1 cellular context compared by ENCODE assay signal in the genomic region with DNA sequence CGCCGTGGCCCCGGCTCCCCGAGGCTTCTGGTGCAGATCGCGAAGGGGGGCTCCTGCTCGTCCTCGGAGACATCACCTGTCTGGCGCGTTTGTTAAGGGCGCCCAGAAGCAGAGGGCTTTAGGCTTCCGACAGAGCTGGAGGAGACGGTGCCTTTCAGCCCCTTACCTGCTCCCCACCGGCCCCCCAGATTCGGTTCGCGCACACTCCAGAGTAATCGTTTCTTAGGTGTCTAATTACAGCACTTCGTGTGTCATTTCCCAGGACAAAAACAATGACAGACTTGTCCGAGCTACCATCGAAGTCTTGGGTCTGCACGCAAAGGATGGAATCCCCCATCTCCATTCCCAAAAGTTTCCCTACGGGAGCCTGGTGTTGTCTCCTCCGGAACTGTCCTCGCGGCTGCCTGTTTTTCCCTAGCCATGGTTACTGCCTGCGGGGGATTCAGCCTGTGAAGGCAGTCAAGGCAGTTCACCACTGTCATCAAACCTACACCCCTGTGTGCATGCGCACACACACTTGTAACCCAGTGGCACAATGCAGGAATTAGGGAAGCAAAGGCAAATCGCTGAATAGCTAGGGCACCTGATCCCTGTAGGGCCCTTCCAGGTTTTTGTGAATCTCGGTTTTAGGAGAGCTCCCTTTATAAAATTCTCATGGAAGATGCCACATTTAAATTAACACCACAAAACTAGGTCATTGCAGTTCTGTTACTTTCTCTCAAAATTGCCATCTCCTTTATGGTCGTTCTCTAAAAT.
TF ChIP-seq lines count a peak whose summit lies in the region.

No MANE protein-coding gene starts in this region.

TF ChIP-seq in K562, 482 proteins besides CTCF, POLR2A, EP300 and RAD21 (continued from another document and continues in another):
- TF ChIP-seq RBFOX2 (IDR thresholded peaks at IDR 0.05; ENCODE audit: low read depth, low read length) (peak; percentile 58), BRD9 (IDR thresholded peaks at IDR 0.05; ENCODE audit: low read depth, partially characterized antibody) (peak; percentile 31), NRF1 (conservative IDR thresholded peaks at IDR 0.05 in 1 of 2, IDR thresholded peaks at IDR 0.05 in 1 of 2) (peak; percentile 64 to 69; a peak in 3 of 4 replicates), SP2 (IDR thresholded peaks at IDR 0.05; ENCODE audit: extremely low read depth, low read depth, low read length, poor library complexity, severe bottlenecking) (no peak), ZNF77 (CRISPR knock-in tag; IDR thresholded peaks at IDR 0.05) (no peak), E2F4 (CRISPR knock-in tag; IDR thresholded peaks at IDR 0.05; ENCODE audit: low read depth) (no peak), KDM1A (IDR thresholded peaks at IDR 0.05) (no peak), XRCC5 (IDR thresholded peaks at IDR 0.05; ENCODE audit: low read depth, low read length) (0 out of 2 replicates have a peak, but pooled peaks have one; percentile 8), KDM4B (IDR thresholded peaks at IDR 0.05; ENCODE audit: borderline replicate concordance in 2 of 2, low read depth in 1 of 2) (0 out of 4 replicates have a peak, but pooled peaks of 1 of the 2 experiments have one; percentile 31), KDM5B (IDR thresholded peaks at IDR 0.05; ENCODE audit: insufficient replicate concordance, low read depth, low read length) (peak; percentile 14), ZBTB17 (CRISPR knock-in tag; IDR thresholded peaks at IDR 0.05) (peak; percentile 16), GTF2E2 (tag; IDR thresholded peaks at IDR 0.05) (no peak), RBBP5 (IDR thresholded peaks at IDR 0.05; ENCODE audit: borderline replicate concordance, insufficient read depth, low read length, poor library complexity, severe bottlenecking) (peak; percentile 1), ZBTB9 (CRISPR knock-in tag; IDR thresholded peaks at IDR 0.05) (no peak; the same call in 1 of the 2 replicates), RHOXF2B (CRISPR knock-in tag; conservative IDR thresholded peaks at IDR 0.05) (no peak), MCM5 (IDR thresholded peaks at IDR 0.05; ENCODE audit: low read depth) (no peak), ZNF778 (CRISPR knock-in tag; IDR thresholded peaks at IDR 0.05) (no peak), ZNF551 (CRISPR knock-in tag; IDR thresholded peaks at IDR 0.05) (no peak), ZNF311 (CRISPR knock-in tag; IDR thresholded peaks at IDR 0.05) (no peak), PHF21A (IDR thresholded peaks at IDR 0.05; ENCODE audit: borderline replicate concordance, low read depth) (no peak), MIER1 (IDR thresholded peaks at IDR 0.05; ENCODE audit: low read depth) (no peak), CBFB (CRISPR knock-in tag; IDR thresholded peaks at IDR 0.05) (no peak), PHB (CRISPR knock-in tag; IDR thresholded peaks at IDR 0.05) (0 out of 2 replicates have a peak, but pooled peaks have one; percentile 71), HOXB6 (CRISPR knock-in tag; IDR thresholded peaks at IDR 0.05; ENCODE audit: borderline replicate concordance) (no peak), ERF (CRISPR knock-in tag; IDR thresholded peaks at IDR 0.05) (no peak; the same call in 1 of the 2 replicates), ZEB2 (IDR thresholded peaks at IDR 0.05) (peak; percentile 39; the same call in 1 of the 2 replicates), CC2D1A (IDR thresholded peaks at IDR 0.05) (no peak), TFAM (CRISPR knock-in tag; conservative IDR thresholded peaks at IDR 0.05) (no peak), ZNF143 (CRISPR knock-in tag; IDR thresholded peaks at IDR 0.05) (no peak), ZNF263 (CRISPR knock-in tag; IDR thresholded peaks at IDR 0.05; ENCODE audit: borderline replicate concordance) (no peak)
- TF ChIP-seq, protein P1, sequence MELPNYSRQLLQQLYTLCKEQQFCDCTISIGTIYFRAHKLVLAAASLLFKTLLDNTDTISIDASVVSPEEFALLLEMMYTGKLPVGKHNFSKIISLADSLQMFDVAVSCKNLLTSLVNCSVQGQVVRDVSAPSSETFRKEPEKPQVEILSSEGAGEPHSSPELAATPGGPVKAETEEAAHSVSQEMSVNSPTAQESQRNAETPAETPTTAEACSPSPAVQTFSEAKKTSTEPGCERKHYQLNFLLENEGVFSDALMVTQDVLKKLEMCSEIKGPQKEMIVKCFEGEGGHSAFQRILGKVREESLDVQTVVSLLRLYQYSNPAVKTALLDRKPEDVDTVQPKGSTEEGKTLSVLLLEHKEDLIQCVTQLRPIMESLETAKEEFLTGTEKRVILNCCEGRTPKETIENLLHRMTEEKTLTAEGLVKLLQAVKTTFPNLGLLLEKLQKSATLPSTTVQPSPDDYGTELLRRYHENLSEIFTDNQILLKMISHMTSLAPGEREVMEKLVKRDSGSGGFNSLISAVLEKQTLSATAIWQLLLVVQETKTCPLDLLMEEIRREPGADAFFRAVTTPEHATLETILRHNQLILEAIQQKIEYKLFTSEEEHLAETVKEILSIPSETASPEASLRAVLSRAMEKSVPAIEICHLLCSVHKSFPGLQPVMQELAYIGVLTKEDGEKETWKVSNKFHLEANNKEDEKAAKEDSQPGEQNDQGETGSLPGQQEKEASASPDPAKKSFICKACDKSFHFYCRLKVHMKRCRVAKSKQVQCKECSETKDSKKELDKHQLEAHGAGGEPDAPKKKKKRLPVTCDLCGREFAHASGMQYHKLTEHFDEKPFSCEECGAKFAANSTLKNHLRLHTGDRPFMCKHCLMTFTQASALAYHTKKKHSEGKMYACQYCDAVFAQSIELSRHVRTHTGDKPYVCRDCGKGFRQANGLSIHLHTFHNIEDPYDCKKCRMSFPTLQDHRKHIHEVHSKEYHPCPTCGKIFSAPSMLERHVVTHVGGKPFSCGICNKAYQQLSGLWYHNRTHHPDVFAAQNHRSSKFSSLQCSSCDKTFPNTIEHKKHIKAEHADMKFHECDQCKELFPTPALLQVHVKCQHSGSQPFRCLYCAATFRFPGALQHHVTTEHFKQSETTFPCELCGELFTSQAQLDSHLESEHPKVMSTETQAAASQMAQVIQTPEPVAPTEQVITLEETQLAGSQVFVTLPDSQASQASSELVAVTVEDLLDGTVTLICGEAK (IDR thresholded peaks at IDR 0.05): peak; percentile 53; the same call in 1 of the 2 replicates
- TF ChIP-seq, protein P1 (CRISPR knock-in tag; IDR thresholded peaks at IDR 0.05): no peak
- TF ChIP-seq, protein P2, sequence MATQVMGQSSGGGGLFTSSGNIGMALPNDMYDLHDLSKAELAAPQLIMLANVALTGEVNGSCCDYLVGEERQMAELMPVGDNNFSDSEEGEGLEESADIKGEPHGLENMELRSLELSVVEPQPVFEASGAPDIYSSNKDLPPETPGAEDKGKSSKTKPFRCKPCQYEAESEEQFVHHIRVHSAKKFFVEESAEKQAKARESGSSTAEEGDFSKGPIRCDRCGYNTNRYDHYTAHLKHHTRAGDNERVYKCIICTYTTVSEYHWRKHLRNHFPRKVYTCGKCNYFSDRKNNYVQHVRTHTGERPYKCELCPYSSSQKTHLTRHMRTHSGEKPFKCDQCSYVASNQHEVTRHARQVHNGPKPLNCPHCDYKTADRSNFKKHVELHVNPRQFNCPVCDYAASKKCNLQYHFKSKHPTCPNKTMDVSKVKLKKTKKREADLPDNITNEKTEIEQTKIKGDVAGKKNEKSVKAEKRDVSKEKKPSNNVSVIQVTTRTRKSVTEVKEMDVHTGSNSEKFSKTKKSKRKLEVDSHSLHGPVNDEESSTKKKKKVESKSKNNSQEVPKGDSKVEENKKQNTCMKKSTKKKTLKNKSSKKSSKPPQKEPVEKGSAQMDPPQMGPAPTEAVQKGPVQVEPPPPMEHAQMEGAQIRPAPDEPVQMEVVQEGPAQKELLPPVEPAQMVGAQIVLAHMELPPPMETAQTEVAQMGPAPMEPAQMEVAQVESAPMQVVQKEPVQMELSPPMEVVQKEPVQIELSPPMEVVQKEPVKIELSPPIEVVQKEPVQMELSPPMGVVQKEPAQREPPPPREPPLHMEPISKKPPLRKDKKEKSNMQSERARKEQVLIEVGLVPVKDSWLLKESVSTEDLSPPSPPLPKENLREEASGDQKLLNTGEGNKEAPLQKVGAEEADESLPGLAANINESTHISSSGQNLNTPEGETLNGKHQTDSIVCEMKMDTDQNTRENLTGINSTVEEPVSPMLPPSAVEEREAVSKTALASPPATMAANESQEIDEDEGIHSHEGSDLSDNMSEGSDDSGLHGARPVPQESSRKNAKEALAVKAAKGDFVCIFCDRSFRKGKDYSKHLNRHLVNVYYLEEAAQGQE (CRISPR knock-in tag; IDR thresholded peaks at IDR 0.05; ENCODE audit: low read depth): 0 out of 2 replicates have a peak, but pooled peaks have one; percentile 6
- TF ChIP-seq, protein P3, sequence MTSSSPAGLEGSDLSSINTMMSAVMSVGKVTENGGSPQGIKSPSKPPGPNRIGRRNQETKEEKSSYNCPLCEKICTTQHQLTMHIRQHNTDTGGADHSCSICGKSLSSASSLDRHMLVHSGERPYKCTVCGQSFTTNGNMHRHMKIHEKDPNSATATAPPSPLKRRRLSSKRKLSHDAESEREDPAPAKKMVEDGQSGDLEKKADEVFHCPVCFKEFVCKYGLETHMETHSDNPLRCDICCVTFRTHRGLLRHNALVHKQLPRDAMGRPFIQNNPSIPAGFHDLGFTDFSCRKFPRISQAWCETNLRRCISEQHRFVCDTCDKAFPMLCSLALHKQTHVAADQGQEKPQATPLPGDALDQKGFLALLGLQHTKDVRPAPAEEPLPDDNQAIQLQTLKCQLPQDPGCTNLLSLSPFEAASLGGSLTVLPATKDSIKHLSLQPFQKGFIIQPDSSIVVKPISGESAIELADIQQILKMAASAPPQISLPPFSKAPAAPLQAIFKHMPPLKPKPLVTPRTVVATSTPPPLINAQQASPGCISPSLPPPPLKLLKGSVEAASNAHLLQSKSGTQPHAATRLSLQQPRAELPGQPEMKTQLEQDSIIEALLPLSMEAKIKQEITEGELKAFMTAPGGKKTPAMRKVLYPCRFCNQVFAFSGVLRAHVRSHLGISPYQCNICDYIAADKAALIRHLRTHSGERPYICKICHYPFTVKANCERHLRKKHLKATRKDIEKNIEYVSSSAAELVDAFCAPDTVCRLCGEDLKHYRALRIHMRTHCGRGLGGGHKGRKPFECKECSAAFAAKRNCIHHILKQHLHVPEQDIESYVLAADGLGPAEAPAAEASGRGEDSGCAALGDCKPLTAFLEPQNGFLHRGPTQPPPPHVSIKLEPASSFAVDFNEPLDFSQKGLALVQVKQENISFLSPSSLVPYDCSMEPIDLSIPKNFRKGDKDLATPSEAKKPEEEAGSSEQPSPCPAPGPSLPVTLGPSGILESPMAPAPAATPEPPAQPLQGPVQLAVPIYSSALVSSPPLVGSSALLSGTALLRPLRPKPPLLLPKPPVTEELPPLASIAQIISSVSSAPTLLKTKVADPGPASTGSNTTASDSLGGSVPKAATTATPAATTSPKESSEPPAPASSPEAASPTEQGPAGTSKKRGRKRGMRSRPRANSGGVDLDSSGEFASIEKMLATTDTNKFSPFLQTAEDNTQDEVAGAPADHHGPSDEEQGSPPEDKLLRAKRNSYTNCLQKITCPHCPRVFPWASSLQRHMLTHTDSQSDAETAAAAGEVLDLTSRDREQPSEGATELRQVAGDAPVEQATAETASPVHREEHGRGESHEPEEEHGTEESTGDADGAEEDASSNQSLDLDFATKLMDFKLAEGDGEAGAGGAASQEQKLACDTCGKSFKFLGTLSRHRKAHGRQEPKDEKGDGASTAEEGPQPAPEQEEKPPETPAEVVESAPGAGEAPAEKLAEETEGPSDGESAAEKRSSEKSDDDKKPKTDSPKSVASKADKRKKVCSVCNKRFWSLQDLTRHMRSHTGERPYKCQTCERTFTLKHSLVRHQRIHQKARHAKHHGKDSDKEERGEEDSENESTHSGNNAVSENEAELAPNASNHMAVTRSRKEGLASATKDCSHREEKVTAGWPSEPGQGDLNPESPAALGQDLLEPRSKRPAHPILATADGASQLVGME (CRISPR knock-in tag; IDR thresholded peaks at IDR 0.05): peak; percentile 78
